1 cellular context compared by ENCODE assay signal in the genomic region with DNA sequence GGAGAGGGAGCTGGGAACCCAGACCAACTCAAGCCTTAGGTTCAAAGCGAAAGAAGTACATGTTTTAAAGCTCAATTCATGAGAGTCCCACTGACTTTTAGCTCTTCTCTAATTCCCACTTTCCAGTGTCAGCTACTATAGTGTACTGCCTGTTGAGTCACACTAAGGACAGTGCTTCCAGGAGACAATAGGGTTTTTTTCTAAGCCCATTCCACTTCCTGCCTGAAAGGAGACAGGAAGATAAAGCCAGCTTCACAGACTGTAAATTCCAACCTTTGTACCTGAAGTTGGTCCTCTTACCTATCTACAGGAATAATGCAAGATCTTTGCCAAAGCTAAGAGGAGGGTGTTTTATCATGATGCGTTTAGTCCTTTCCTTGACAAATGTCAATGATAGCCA.
TF ChIP-seq lines count a peak whose summit lies in the region.

No MANE protein-coding gene starts in this region.

TF ChIP-seq in WTC11, 78 proteins besides CTCF, POLR2A, EP300 and RAD21 (continued from another document):
- TF ChIP-seq ATF3 (CRISPR knock-in tag; conservative IDR thresholded peaks at IDR 0.05) (no peak), SMAD3 (CRISPR knock-in tag; IDR thresholded peaks at IDR 0.05; ENCODE audit: borderline replicate concordance) (no peak), FOXP4 (CRISPR knock-in tag; IDR thresholded peaks at IDR 0.05) (no peak), ARID4B (CRISPR knock-in tag; IDR thresholded peaks at IDR 0.05; ENCODE audit: borderline replicate concordance) (no peak), ZNF121 (CRISPR knock-in tag; IDR thresholded peaks at IDR 0.05) (no peak), IRF2 (CRISPR knock-in tag; IDR thresholded peaks at IDR 0.05; ENCODE audit: borderline replicate concordance, low read depth) (no peak), ZNF232 (CRISPR knock-in tag; IDR thresholded peaks at IDR 0.05) (no peak), SOX15 (CRISPR knock-in tag; IDR thresholded peaks at IDR 0.05) (no peak), ZNF317 (CRISPR knock-in tag; IDR thresholded peaks at IDR 0.05; ENCODE audit: borderline replicate concordance, low read depth) (no peak), ERG (CRISPR knock-in tag; IDR thresholded peaks at IDR 0.05) (no peak)
- TF ChIP-seq, protein P1, sequence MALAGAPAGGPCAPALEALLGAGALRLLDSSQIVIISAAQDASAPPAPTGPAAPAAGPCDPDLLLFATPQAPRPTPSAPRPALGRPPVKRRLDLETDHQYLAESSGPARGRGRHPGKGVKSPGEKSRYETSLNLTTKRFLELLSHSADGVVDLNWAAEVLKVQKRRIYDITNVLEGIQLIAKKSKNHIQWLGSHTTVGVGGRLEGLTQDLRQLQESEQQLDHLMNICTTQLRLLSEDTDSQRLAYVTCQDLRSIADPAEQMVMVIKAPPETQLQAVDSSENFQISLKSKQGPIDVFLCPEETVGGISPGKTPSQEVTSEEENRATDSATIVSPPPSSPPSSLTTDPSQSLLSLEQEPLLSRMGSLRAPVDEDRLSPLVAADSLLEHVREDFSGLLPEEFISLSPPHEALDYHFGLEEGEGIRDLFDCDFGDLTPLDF (CRISPR knock-in tag; IDR thresholded peaks at IDR 0.05) = no peak
- TF ChIP-seq, protein P2, sequence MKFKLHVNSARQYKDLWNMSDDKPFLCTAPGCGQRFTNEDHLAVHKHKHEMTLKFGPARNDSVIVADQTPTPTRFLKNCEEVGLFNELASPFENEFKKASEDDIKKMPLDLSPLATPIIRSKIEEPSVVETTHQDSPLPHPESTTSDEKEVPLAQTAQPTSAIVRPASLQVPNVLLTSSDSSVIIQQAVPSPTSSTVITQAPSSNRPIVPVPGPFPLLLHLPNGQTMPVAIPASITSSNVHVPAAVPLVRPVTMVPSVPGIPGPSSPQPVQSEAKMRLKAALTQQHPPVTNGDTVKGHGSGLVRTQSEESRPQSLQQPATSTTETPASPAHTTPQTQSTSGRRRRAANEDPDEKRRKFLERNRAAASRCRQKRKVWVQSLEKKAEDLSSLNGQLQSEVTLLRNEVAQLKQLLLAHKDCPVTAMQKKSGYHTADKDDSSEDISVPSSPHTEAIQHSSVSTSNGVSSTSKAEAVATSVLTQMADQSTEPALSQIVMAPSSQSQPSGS (CRISPR knock-in tag; IDR thresholded peaks at IDR 0.05; ENCODE audit: borderline replicate concordance, low read depth) = no peak
- TF ChIP-seq, protein P3, sequence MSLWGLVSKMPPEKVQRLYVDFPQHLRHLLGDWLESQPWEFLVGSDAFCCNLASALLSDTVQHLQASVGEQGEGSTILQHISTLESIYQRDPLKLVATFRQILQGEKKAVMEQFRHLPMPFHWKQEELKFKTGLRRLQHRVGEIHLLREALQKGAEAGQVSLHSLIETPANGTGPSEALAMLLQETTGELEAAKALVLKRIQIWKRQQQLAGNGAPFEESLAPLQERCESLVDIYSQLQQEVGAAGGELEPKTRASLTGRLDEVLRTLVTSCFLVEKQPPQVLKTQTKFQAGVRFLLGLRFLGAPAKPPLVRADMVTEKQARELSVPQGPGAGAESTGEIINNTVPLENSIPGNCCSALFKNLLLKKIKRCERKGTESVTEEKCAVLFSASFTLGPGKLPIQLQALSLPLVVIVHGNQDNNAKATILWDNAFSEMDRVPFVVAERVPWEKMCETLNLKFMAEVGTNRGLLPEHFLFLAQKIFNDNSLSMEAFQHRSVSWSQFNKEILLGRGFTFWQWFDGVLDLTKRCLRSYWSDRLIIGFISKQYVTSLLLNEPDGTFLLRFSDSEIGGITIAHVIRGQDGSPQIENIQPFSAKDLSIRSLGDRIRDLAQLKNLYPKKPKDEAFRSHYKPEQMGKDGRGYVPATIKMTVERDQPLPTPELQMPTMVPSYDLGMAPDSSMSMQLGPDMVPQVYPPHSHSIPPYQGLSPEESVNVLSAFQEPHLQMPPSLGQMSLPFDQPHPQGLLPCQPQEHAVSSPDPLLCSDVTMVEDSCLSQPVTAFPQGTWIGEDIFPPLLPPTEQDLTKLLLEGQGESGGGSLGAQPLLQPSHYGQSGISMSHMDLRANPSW (CRISPR knock-in tag; conservative IDR thresholded peaks at IDR 0.05; ENCODE audit: low read depth) = no peak
